In genomic region chr6:81751388-81752083, GRCh38 we compare ENCODE assay signal across 1 cellular context.
A peak's percentile ranks its signal among the peaks of the same experiment; 100 is the strongest.
TF ChIP-seq lines count a peak whose summit lies in the region.

No MANE protein-coding gene starts in this region.

TF ChIP-seq in HEK293, 187 proteins besides CTCF, POLR2A, EP300 and RAD21 (continued from another document):
- TF ChIP-seq ZNF777 (tag by site-specific recombination; IDR thresholded peaks at IDR 0.05; ENCODE audit: borderline replicate concordance) (peak; percentile 65; the same call in 1 of the 2 replicates), ZNF76 (tag by site-specific recombination; IDR thresholded peaks at IDR 0.05; ENCODE audit: borderline replicate concordance, low read depth) (peak; percentile 54; the same call in 1 of the 2 replicates), ZSCAN4 (tag by site-specific recombination; IDR thresholded peaks at IDR 0.05) (no peak), ZNF354C (tag by site-specific recombination; IDR thresholded peaks at IDR 0.05; ENCODE audit: borderline replicate concordance, low read depth) (no peak), ZNF2 (tag by site-specific recombination; IDR thresholded peaks at IDR 0.05) (0 out of 2 replicates have a peak, but pooled peaks have one; percentile 36)
- TF ChIP-seq, protein P1, sequence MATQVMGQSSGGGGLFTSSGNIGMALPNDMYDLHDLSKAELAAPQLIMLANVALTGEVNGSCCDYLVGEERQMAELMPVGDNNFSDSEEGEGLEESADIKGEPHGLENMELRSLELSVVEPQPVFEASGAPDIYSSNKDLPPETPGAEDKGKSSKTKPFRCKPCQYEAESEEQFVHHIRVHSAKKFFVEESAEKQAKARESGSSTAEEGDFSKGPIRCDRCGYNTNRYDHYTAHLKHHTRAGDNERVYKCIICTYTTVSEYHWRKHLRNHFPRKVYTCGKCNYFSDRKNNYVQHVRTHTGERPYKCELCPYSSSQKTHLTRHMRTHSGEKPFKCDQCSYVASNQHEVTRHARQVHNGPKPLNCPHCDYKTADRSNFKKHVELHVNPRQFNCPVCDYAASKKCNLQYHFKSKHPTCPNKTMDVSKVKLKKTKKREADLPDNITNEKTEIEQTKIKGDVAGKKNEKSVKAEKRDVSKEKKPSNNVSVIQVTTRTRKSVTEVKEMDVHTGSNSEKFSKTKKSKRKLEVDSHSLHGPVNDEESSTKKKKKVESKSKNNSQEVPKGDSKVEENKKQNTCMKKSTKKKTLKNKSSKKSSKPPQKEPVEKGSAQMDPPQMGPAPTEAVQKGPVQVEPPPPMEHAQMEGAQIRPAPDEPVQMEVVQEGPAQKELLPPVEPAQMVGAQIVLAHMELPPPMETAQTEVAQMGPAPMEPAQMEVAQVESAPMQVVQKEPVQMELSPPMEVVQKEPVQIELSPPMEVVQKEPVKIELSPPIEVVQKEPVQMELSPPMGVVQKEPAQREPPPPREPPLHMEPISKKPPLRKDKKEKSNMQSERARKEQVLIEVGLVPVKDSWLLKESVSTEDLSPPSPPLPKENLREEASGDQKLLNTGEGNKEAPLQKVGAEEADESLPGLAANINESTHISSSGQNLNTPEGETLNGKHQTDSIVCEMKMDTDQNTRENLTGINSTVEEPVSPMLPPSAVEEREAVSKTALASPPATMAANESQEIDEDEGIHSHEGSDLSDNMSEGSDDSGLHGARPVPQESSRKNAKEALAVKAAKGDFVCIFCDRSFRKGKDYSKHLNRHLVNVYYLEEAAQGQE (tag by site-specific recombination; IDR thresholded peaks at IDR 0.05) = peak; percentile 14; the same call in 1 of the 2 replicates
